8 cellular contexts compared by ENCODE assay signal in the genomic region with DNA sequence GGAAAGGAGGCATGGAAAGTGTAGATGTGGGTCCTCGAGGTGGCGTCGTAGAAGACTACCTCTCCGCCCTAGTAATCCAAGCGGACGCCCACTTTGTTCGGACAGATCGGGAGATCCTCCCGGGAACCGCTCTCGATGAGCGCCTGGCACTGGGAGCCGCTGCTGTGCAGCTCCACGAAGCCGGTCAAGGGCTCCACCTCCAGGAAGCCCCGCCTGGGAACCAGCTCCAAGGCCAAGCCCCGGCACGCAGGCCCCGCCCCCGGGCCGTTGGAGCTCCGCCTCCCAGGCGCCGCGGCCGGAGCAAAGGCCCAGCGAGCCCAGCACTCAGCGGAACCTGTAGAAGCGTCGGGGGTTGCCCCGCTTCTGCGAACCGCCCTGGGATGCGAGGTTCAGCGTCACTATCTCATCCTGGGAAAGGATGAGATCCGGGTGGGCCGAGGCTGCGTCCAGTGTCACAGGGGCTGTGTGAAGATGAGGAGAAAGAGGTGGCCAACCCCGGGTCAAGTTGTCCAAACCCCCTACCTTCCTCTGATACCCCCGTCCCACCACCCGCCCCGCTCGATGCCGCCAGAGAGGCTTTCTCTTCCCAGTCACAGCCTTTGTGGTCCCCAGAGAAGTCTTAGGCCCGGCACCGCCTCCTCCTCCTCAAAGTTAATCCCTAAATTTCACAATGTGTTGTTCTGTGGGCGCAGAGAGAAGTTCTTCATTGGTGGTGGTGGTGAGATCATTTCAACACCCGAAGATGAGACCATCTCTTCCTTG. TPM values are rescaled to one million over a fixed set of nuclear protein-coding genes. Genes with fewer than 3 reads are reported as not detected.
DNase-seq lines count a peak whose midpoint lies in the region; ATAC-seq and TF ChIP-seq lines count a peak whose summit lies in the region.

No MANE protein-coding gene starts in this region.

- no peaks in the 10 kb centered on the region for H3K36me3 ChIP-seq in Loucy (ENCODE audit: insufficient read depth, low read length)

- H3K9me2 ChIP-seq in Loucy (replicated peaks; ENCODE audit: low read depth, low read length) = no peaks in the 10 kb centered on the region

- H3K9me3 ChIP-seq in Loucy (ENCODE audit: insufficient read depth, low read depth, low read length) = no peaks in the 10 kb centered on the region

- H3K4me3 Mint-ChIP-seq in type B pancreatic cell = peak overlapping the region; percentile 89

- ATAC-seq in GM19372 (IDR thresholded peaks at IDR 0.05; ENCODE audit: low read depth, unreplicated experiment) = peak; percentile 51
- ATAC-seq in left cardiac atrium = peak; percentile 95 to 97

- DNase-seq in AG10803 (ENCODE audit: low read depth) = peak; percentile 83
- DNase-seq in T-helper 1 cell = peak; percentile 58 to 66 (median 62)
- DNase-seq in amygdala (lab: John Stamatoyannopoulos, UW) = peak in 55 of 56 donors; percentile 10 to 86 (median 54)
- peak; percentile 95 for DNase-seq in left cardiac atrium
- DNase-seq in pons (ENCODE audit: low spot score) = peak; percentile 89
- peak; percentile 85 for DNase-seq in type B pancreatic cell (ENCODE audit: extremely low spot score, unreplicated experiment)

- no peaks in the 10 kb centered on the region for H3K27me3 ChIP-seq in Loucy (ENCODE audit: insufficient read depth, low read length, poor library complexity, severe bottlenecking)

- H3K9me3 Mint-ChIP-seq in type B pancreatic cell = no peaks in the 10 kb centered on the region

- peak overlapping the region; percentile 1 for H3K27ac Mint-ChIP-seq in type B pancreatic cell

- H3K4me2 ChIP-seq in Loucy (ENCODE audit: low read depth, low read length, poor library complexity, severe bottlenecking) = peak overlapping the region; percentile 79

- peak; percentile 33; the same call in 1 of the 2 replicates for TF ChIP-seq CTCF in AG10803 (conservative IDR thresholded peaks at IDR 0.05; ENCODE audit: low read length)
- no peak for TF ChIP-seq CTCF in Loucy (conservative IDR thresholded peaks at IDR 0.05; ENCODE audit: low read length)
- no peak for TF ChIP-seq CTCF in type B pancreatic cell (conservative IDR thresholded peaks at IDR 0.05)

- H2AFZ ChIP-seq in Loucy (ENCODE audit: low read length) = peak overlapping the region; percentile 94; the same call in 1 of the 2 replicates

- intact Hi-C loops in left cardiac atrium (cut with DNase I) = no loop called here

- H3K79me2 ChIP-seq in Loucy (ENCODE audit: insufficient read depth, low read length) = no peaks in the 10 kb centered on the region

- H3K27me3 Mint-ChIP-seq in type B pancreatic cell = peaks cover 86% of the 10 kb centered on the region

- peaks cover 25% of the 10 kb centered on the region for H3K4me1 ChIP-seq in Loucy (ENCODE audit: insufficient read depth, low read length, poor library complexity, severe bottlenecking)

- no peaks in the 10 kb centered on the region for H3K36me3 Mint-ChIP-seq in type B pancreatic cell

- H3K4me3 ChIP-seq in AG10803 (ENCODE audit: low read length) = peak overlapping the region; percentile 64
- peak overlapping the region; percentile 59 for H3K4me3 ChIP-seq in Loucy (ENCODE audit: low read length, poor library complexity, severe bottlenecking)

- H3K9ac ChIP-seq in Loucy (ENCODE audit: low read depth, low read length, poor library complexity, severe bottlenecking) = peak overlapping the region; percentile 61

- peaks cover 18% of the 10 kb centered on the region for H3K4me1 Mint-ChIP-seq in type B pancreatic cell (ENCODE audit: unreplicated experiment)

- H4K20me1 ChIP-seq in Loucy (ENCODE audit: insufficient read depth, low read length, poor library complexity, severe bottlenecking) = no peaks in the 10 kb centered on the region

- H3F3A ChIP-seq in Loucy (ENCODE audit: low read depth) = no peaks in the 10 kb centered on the region

RNA-seq across cellular contexts. Expression of a gene that starts 10.8 kb away (rescaled TPM):
- total RNA-seq in left cardiac atrium (not detected), type B pancreatic cell (ENCODE audit: low replicate concordance) (1.8 and 3.8 TPM in 2 replicates)

RNA-seq across cellular contexts. Expression of a gene that starts 26.6 kb away (rescaled TPM):
- total RNA-seq in left cardiac atrium (not detected), type B pancreatic cell (ENCODE audit: low replicate concordance) (1.5 TPM in 2 replicates)

RNA-seq across cellular contexts. Expression of a gene that starts 33.8 kb away (rescaled TPM):
- total RNA-seq in left cardiac atrium (not detected), type B pancreatic cell (ENCODE audit: low replicate concordance) (0.17 TPM in 1 of 2 replicates, not detected in the other)

RNA-seq across cellular contexts. Expression of a gene that starts 35.1 kb away (rescaled TPM):
- 10 to 100 TPM; 43.7 to 48.1 TPM for total RNA-seq in left cardiac atrium
- 40.0 and 48.6 TPM in 2 replicates for total RNA-seq in type B pancreatic cell (ENCODE audit: low replicate concordance)

RNA-seq across cellular contexts. Expression of a gene that starts 41.1 kb away (rescaled TPM):
- total RNA-seq in left cardiac atrium (10 to 100 TPM; 14.7 to 16.6 TPM), type B pancreatic cell (ENCODE audit: low replicate concordance) (23.7 and 37.3 TPM in 2 replicates)

Comparison
In these comparisons a context has a peak if more than half of its experiments do, and no peak if none do; other contexts are left out.
1. Peak in every context shown above with its lines: DNase-seq, ATAC-seq and H3K4me3 ChIP-seq.